2 cellular contexts compared by ENCODE assay signal in genomic region chr3:44478055-44478468, GRCh38.
TF ChIP-seq lines count a peak whose summit lies in the region.

No MANE protein-coding gene starts in this region.

TF ChIP-seq in HCT116, 20 proteins besides CTCF, POLR2A, EP300 and RAD21 (continued from another document):
- TF ChIP-seq REST (IDR thresholded peaks at IDR 0.05; ENCODE audit: low read depth), result no peak
- no peak for TF ChIP-seq EGR1 (IDR thresholded peaks at IDR 0.05; ENCODE audit: low read depth)
- no peak for TF ChIP-seq EZH2phosphoT487 (IDR thresholded peaks at IDR 0.05; ENCODE audit: borderline replicate concordance)
- no peak for TF ChIP-seq EZH2 (IDR thresholded peaks at IDR 0.05)
- no peak for TF ChIP-seq CBX3 (IDR thresholded peaks at IDR 0.05; ENCODE audit: low read depth)
- no peak for TF ChIP-seq TCF7L2 (IDR thresholded peaks at IDR 0.05; ENCODE audit: borderline replicate concordance, extremely low read depth, insufficient read depth, insufficient read length)
- TF ChIP-seq ZNF274 (IDR thresholded peaks at IDR 0.05; ENCODE audit: low read depth, low read length), result no peak
- no peak for TF ChIP-seq ZBTB33 (IDR thresholded peaks at IDR 0.05; ENCODE audit: extremely low read depth, insufficient replicate concordance, low read length)
- TF ChIP-seq YY1 (IDR thresholded peaks at IDR 0.05; ENCODE audit: extremely low read depth, insufficient replicate concordance, low read depth, low read length), result no peak
- TF ChIP-seq ZFX (IDR thresholded peaks at IDR 0.05), result no peak
- TF ChIP-seq ATF3 (IDR thresholded peaks at IDR 0.05), result no peak
- TF ChIP-seq SRF (IDR thresholded peaks at IDR 0.05; ENCODE audit: low read depth), result no peak
- no peak for TF ChIP-seq SIN3A (IDR thresholded peaks at IDR 0.05; ENCODE audit: low read depth)
- TF ChIP-seq ELF1 (IDR thresholded peaks at IDR 0.05; ENCODE audit: borderline replicate concordance, low read depth), result no peak
- no peak for TF ChIP-seq JUND (IDR thresholded peaks at IDR 0.05)
- TF ChIP-seq MAX (IDR thresholded peaks at IDR 0.05), result no peak
- no peak for TF ChIP-seq CEBPB (IDR thresholded peaks at IDR 0.05; ENCODE audit: low read depth)
TF ChIP-seq in HCT116: peak in this region for 0.

TF ChIP-seq in GM12878, 131 proteins besides CTCF, POLR2A, EP300 and RAD21:
- TF ChIP-seq REST (IDR thresholded peaks at IDR 0.05; ENCODE audit: low read depth, low read length) (no peak), MTA3 (IDR thresholded peaks at IDR 0.05; ENCODE audit: borderline replicate concordance, low read length) (no peak)
